In the genomic region with DNA sequence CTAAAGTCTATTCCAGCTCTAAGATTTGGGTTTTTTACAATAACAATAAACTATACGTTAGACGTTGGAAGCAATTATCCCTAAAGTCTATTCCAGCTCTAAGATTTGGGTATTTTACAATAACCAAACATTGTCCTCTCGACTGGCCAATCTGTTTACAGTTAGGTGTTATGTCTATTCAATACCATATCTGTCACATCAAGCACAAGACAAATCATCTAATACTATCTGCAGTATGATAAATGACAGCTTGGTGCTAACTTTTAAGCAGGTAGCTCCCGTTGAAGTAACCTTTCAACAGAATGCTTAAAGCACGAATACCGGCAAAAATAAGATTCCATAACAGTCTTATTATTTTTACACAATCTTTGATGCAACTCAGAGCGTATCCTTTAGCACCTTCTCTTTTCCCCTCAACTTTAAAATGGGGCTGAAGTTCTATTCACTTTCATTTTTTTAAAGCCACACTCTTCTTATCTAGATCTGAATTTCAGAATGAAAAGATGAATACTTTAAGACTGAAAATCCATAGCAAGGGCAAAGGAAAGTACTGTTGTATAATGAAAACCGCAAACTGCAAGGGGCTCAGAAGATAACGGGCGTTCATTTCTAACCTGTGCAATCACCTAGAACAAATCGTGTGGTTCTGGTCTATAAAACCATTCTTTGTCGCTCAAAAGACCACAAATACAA, we compare ENCODE assay signal across 8 cellular contexts. TPM values are rescaled to one million over a fixed set of nuclear protein-coding genes. Genes with fewer than 3 reads are reported as not detected.
DNase-seq lines count a peak whose midpoint lies in the region; ATAC-seq and TF ChIP-seq lines count a peak whose summit lies in the region.

No MANE protein-coding gene starts in this region.

- H3K4me1 ChIP-seq in SJSA1 (replicated peaks) (peaks cover 32% of the 10 kb centered on the region), skeletal muscle satellite cell (ENCODE audit: control insufficient read depth, insufficient read depth, low read length) (peaks cover 24% of the 10 kb centered on the region)

- H3K9me3 ChIP-seq in SJSA1 (replicated peaks) (no peaks in the 10 kb centered on the region), skeletal muscle satellite cell (replicated peaks; ENCODE audit: low read length) (no peaks in the 10 kb centered on the region)

- TF ChIP-seq CTCF in fibroblast of mammary gland (conservative IDR thresholded peaks at IDR 0.05; ENCODE audit: control insufficient read depth, insufficient read depth, low read depth, low read length), result no peak

- DNase-seq in DMS 273 (lab: John Stamatoyannopoulos, UW; ENCODE audit: unreplicated experiment) (peak; percentile 48), DMS 273 treated with DMSO at 0.1 percent for 48 hours (lab: John Stamatoyannopoulos, UW) (no peak), SJSA1 (ENCODE audit: low read depth in 1 of 2, low spot score in 2 of 2) (peak in 1 of 2 experiments; percentile 28), fibroblast of mammary gland (ENCODE audit: low read depth) (no peak), NCI-H748 (lab: John Stamatoyannopoulos, UW; ENCODE audit: unreplicated experiment) (no peak), NCI-H2107 (lab: John Stamatoyannopoulos, UW) (no peak)

- peak overlapping the region; percentile 85 for H3K4me3 ChIP-seq in SJSA1
- H3K4me3 ChIP-seq in fibroblast of mammary gland (ENCODE audit: control insufficient read depth, low read depth, low read length), result peak overlapping the region; percentile 77
- peak overlapping the region; percentile 87 for H3K4me3 ChIP-seq in skeletal muscle satellite cell (ENCODE audit: low read length)

- H3K4me2 ChIP-seq in skeletal muscle satellite cell (ENCODE audit: low read length), result peak overlapping the region; percentile 83

- H3K27me3 ChIP-seq in SJSA1 (replicated peaks) (no peaks in the 10 kb centered on the region), skeletal muscle satellite cell (ENCODE audit: control insufficient read depth, insufficient read depth, low read length) (no peaks in the 10 kb centered on the region)

- H3K36me3 ChIP-seq in SJSA1 (peaks cover 14% of the 10 kb centered on the region), skeletal muscle satellite cell (ENCODE audit: insufficient read depth, low read length) (no peaks in the 10 kb centered on the region)

- H3K27ac ChIP-seq in SJSA1, result peak overlapping the region; percentile 93

- no peak for ATAC-seq in GM19452 (IDR thresholded peaks at IDR 0.05; ENCODE audit: unreplicated experiment)

- H3K9ac ChIP-seq in skeletal muscle satellite cell (ENCODE audit: low read depth, low read length), result peak overlapping the region; percentile 87

RNA-seq across cellular contexts. Expression of a gene that starts 0.9 kb away (rescaled TPM):
- total RNA-seq in SJSA1 (2014; rRNA removed; shearing (Covaris generic)), result 436 and 536 TPM in 2 replicates
- 68.7 and 69.2 TPM in 2 replicates for total RNA-seq in skeletal muscle satellite cell (2012; rRNA removed)

RNA-seq across cellular contexts. Expression of a gene that starts 38.4 kb away (rescaled TPM):
- total RNA-seq in SJSA1 (2014; rRNA removed; shearing (Covaris generic)), result 10.4 and 23.0 TPM in 2 replicates
- 20.0 and 22.3 TPM in 2 replicates for total RNA-seq in skeletal muscle satellite cell (2012; rRNA removed)

RNA-seq across cellular contexts. Expression of a gene that starts 50.5 kb away (rescaled TPM):
- 5,630 and 5,683 TPM in 2 replicates for total RNA-seq in SJSA1 (2014; rRNA removed; shearing (Covaris generic))
- total RNA-seq in skeletal muscle satellite cell (2012; rRNA removed), result 2,277 and 2,526 TPM in 2 replicates
